8 cellular contexts compared by ENCODE assay signal in genomic region chr2:224909885-224910517, GRCh38.
DNase-seq lines count a peak whose midpoint lies in the region; FAIRE-seq and TF ChIP-seq lines count a peak whose summit lies in the region.

No MANE protein-coding gene starts in this region.

- FAIRE-seq in bronchial epithelial cell (lab: Jason Lieb, UNC), result no peak

- H3K27me3 ChIP-seq in bronchial epithelial cell (ENCODE audit: control insufficient read depth, insufficient read depth, low read length), result no peaks in the 10 kb centered on the region
- no peaks in the 10 kb centered on the region for H3K27me3 ChIP-seq in liver (ENCODE audit: control insufficient read depth in 4 of 4, insufficient read depth in 4 of 4, low read length in 3 of 4)
- no peaks in the 10 kb centered on the region for H3K27me3 ChIP-seq in thyroid gland
- no peaks in the 10 kb centered on the region for H3K27me3 ChIP-seq in Caco-2 (replicated peaks; ENCODE audit: control insufficient read depth, insufficient read depth, low read length)

- H3K4me3 ChIP-seq in bronchial epithelial cell (ENCODE audit: low read depth, low read length) (no peak overlapping the region), liver (ENCODE audit: low read depth in 1 of 3, low read length in 3 of 3) (no peak overlapping the region), thyroid gland (replicated peaks in 1 of 3) (no peak overlapping the region), Caco-2 (ENCODE audit: low read depth, low read length) (no peak overlapping the region)

- peak; percentile 27 for TF ChIP-seq RAD21 in liver (IDR thresholded peaks at IDR 0.05)

- WGBS in liver, result 14% methylated on average over 5 of the region's 5 CpGs
- WGBS in thyroid gland, 2 donors, result 10 to 22% methylated on average over 5 of the region's 5 CpGs

- peak overlapping the region; percentile 29 to 41 for H3K27ac ChIP-seq in liver (ENCODE audit: low read depth in 1 of 2, low read length in 2 of 2)
- H3K27ac ChIP-seq in thyroid gland, result peak overlapping the region in 1 of 3 donors; percentile 31

- H3K27me3 Mint-ChIP-seq in HFFc6 (ENCODE audit: insufficient read depth), result peaks cover 2% of the 10 kb centered on the region; the same call in 1 of the 2 replicates
- peaks cover 3% of the 10 kb centered on the region for H3K27me3 Mint-ChIP-seq in Caco-2 (ENCODE audit: insufficient read depth, unreplicated experiment)

- POLR2A ChIA-PET in Caco-2 (lab: Charles Lee), result no interaction called here

- no peak for TF ChIP-seq CTCF in HFFc6 (IDR thresholded peaks at IDR 0.05)
- TF ChIP-seq CTCF in bronchial epithelial cell (IDR thresholded peaks at IDR 0.05; ENCODE audit: insufficient read depth, low read length, severe bottlenecking), result no peak
- no peak for TF ChIP-seq CTCF in liver (IDR thresholded peaks at IDR 0.05; ENCODE audit: low read depth, low read length, missing input control)
- TF ChIP-seq CTCF in thyroid gland (IDR thresholded peaks at IDR 0.05), result no peak
- no peak for TF ChIP-seq CTCF in Caco-2 (IDR thresholded peaks at IDR 0.05; ENCODE audit: insufficient read depth in 1 of 2, low read depth in 1 of 2, low read length in 1 of 2, severe bottlenecking in 1 of 2, unreplicated experiment in 1 of 2)

- no peak overlapping the region; the same call in 1 of the 2 replicates for H3K4me3 Mint-ChIP-seq in HFFc6
- no peak overlapping the region for H3K4me3 Mint-ChIP-seq in Caco-2 (ENCODE audit: unreplicated experiment)

- no peak for TF ChIP-seq POLR2A in thyroid gland (IDR thresholded peaks at IDR 0.05)

- H3K9me3 ChIP-seq in liver (ENCODE audit: control insufficient read depth in 4 of 4, low read length in 3 of 4), result no peaks in the 10 kb centered on the region
- H3K9me3 ChIP-seq in thyroid gland, result no peaks in the 10 kb centered on the region
- no peaks in the 10 kb centered on the region for H3K9me3 ChIP-seq in Caco-2

- intact Hi-C loops in thyroid gland (cut with DNase I), result no loop called here
- intact Hi-C loops in Caco-2 (cut with micrococcal nuclease; ENCODE audit: unreplicated experiment), result no loop called here

- H3K4me1 ChIP-seq in liver (ENCODE audit: control insufficient read depth in 4 of 4, insufficient read depth in 4 of 4, low read length in 3 of 4), result peaks cover 3 to 12% (median 10%) of the 10 kb centered on the region in 4 donors
- peaks cover 6 to 9% of the 10 kb centered on the region in 2 donors for H3K4me1 ChIP-seq in thyroid gland
- no peaks in the 10 kb centered on the region for H3K4me1 ChIP-seq in Caco-2

- H3K9me3 Mint-ChIP-seq in HFFc6, result no peaks in the 10 kb centered on the region
- H3K9me3 Mint-ChIP-seq in Caco-2 (ENCODE audit: unreplicated experiment), result peaks cover 11% of the 10 kb centered on the region

- peaks cover 50% of the 10 kb centered on the region for H3K4me1 Mint-ChIP-seq in HFFc6 (ENCODE audit: low read depth)
- no peaks in the 10 kb centered on the region for H3K4me1 Mint-ChIP-seq in Caco-2 (ENCODE audit: low read depth, unreplicated experiment)

- CTCF ChIA-PET in Caco-2 (lab: Charles Lee), result no interaction called here

- H3K36me3 ChIP-seq in bronchial epithelial cell (ENCODE audit: control insufficient read depth, insufficient read depth, low read length) (no peaks in the 10 kb centered on the region), liver (ENCODE audit: control insufficient read depth in 4 of 4, insufficient read depth in 3 of 4, low read depth in 1 of 4, low read length in 3 of 4) (no peaks in the 10 kb centered on the region), thyroid gland (no peaks in the 10 kb centered on the region), Caco-2 (ENCODE audit: control insufficient read depth, insufficient read depth, low read length) (no peaks in the 10 kb centered on the region)

- DNase-seq in EH (ENCODE audit: low read depth), result peak; percentile 92
- DNase-seq in HFFc6, result peak; percentile 56
- peak; percentile 37 for DNase-seq in NCI-H345 treated with DMSO at 0.1 percent for 48 hours (lab: John Stamatoyannopoulos, UW; ENCODE audit: unreplicated experiment)
- peak; percentile 85 for DNase-seq in bronchial epithelial cell (ENCODE audit: low read depth)
- DNase-seq in thyroid gland, result peak; percentile 44 to 56
- no peak for DNase-seq in Caco-2
- no peak for DNase-seq in NCI-H82 treated with DMSO at 0.1 percent for 48 hours (lab: John Stamatoyannopoulos, UW; ENCODE audit: unreplicated experiment)

- BruUV-seq in Caco-2 (replicated peaks; lab: Mats Ljungman, UMichigan), result no TSS peak

- H3K9ac ChIP-seq in liver (ENCODE audit: low read depth in 1 of 2, low read length in 2 of 2), result no peak overlapping the region

- H3K36me3 Mint-ChIP-seq in HFFc6 (ENCODE audit: low read depth) (peaks cover 42% of the 10 kb centered on the region), Caco-2 (ENCODE audit: insufficient read depth, unreplicated experiment) (no peaks in the 10 kb centered on the region)

- H3K27ac Mint-ChIP-seq in HFFc6 (peak overlapping the region; percentile 84), Caco-2 (ENCODE audit: unreplicated experiment) (no peak overlapping the region)

TF ChIP-seq in liver, 16 proteins besides CTCF, POLR2A, EP300 and RAD21:
- TF ChIP-seq SP1 (IDR thresholded peaks at IDR 0.05), result peak; percentile 84
- TF ChIP-seq FOXA2 (IDR thresholded peaks at IDR 0.05), result no peak
- TF ChIP-seq REST (IDR thresholded peaks at IDR 0.05), result peak; percentile 25
- peak; percentile 75 to 78 for TF ChIP-seq RXRA (IDR thresholded peaks at IDR 0.05)
- peak; percentile 74 for TF ChIP-seq NR2F2 (IDR thresholded peaks at IDR 0.05)
- no peak for TF ChIP-seq EGR1 (IDR thresholded peaks at IDR 0.05; ENCODE audit: low read depth in 2 of 2)
- TF ChIP-seq FOXA1 (IDR thresholded peaks at IDR 0.05), result no peak
- peak; percentile 25 for TF ChIP-seq YY1 (IDR thresholded peaks at IDR 0.05)
- peak; percentile 24 for TF ChIP-seq HNF4G (IDR thresholded peaks at IDR 0.05)
- TF ChIP-seq HNF4A (conservative IDR thresholded peaks at IDR 0.05), result peak; percentile 77 to 81
- peak in 1 of 2 donors; percentile 21 for TF ChIP-seq JUND (IDR thresholded peaks at IDR 0.05)
- TF ChIP-seq ZBTB33 (IDR thresholded peaks at IDR 0.05), result no peak
- no peak for TF ChIP-seq MAX (IDR thresholded peaks at IDR 0.05)
- TF ChIP-seq ATF3 (IDR thresholded peaks at IDR 0.05), result peak; percentile 21
- TF ChIP-seq GABPA (IDR thresholded peaks at IDR 0.05 in 1 of 2, conservative IDR thresholded peaks at IDR 0.05 in 1 of 2), result no peak
- TF ChIP-seq TAF1 (conservative IDR thresholded peaks at IDR 0.05), result no peak

Comparison
In these comparisons a context has a peak if more than half of its experiments do, and no peak if none do; other contexts are left out.
1. DNase-seq: peak in EH (single experiment), HFFc6 (single experiment), NCI-H345 treated with DMSO at 0.1 percent for 48 hours (single experiment), bronchial epithelial cell (single experiment) and thyroid gland (2 of 2); none in Caco-2 (0 of 2) and NCI-H82 treated with DMSO at 0.1 percent for 48 hours (single experiment).